Comparison of ENCODE assay signal across 8 cellular contexts in the genomic region with DNA sequence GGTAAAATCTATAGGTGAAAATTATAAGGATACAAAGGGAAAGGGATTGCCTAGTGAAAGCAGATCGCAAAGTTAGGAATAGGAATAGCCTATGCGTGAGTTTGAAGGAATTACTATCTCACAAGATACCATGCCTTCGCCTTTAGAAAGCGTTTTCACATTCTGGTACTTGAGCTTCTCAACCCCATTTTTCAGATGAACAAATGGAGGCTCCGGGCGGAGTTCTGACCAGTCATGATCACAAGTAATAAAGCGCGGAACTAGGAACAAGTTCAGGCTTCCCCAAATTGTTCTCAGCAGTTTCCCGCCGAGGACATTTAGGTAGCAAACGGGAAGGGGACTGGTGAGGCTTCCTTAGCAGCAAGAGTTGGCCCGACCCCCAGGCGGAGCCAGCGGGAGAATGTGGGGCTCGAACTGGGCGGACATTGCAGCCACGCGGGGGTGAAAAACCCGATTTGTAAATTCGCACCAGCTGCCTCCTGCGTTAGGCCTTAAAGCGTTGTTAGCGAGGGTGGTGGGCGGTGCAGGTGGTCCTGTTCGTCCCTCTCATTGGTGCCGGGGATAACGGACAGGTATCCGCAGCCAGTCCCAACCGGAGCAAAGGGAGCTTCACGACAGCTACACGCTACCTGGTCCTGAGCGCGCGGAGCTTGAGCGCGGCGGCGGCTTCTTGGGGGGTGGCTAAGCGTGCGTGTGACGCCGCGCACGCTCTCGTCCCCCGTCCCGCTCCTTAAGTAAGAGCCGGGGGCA. TPM values are rescaled to one million over a fixed set of nuclear protein-coding genes. Genes with fewer than 3 reads are reported as not detected.
DNase-seq lines count a peak whose midpoint lies in the region; ATAC-seq and TF ChIP-seq lines count a peak whose summit lies in the region.

No MANE protein-coding gene starts in this region.

- H3K27ac ChIP-seq in stomach: peak overlapping the region in 4 of 5 donors; percentile 16 to 81 (median 58)

- peaks cover 0 to 27% (median 22%) of the 10 kb centered on the region in 3 donors for H3K27me3 ChIP-seq in stomach

- TF ChIP-seq CTCF in stomach (IDR thresholded peaks at IDR 0.05): no peak

- TF ChIP-seq EP300 in stomach (IDR thresholded peaks at IDR 0.05): no peak

- ATAC-seq in GM19043 (IDR thresholded peaks at IDR 0.05; ENCODE audit: low read depth, unreplicated experiment): peak; percentile 90

- TF ChIP-seq POLR2A in stomach (IDR thresholded peaks at IDR 0.05): no peak

- intact Hi-C loops in stomach (cut with DNase I; ENCODE audit: low total_unique reads): no loop called here

- peak; percentile 26 for DNase-seq in NCI-H128 (lab: John Stamatoyannopoulos, UW; ENCODE audit: unreplicated experiment)
- peak; percentile 59 to 79 (median 66) for DNase-seq in activated naive CD4-positive, alpha-beta T cell (lab: John Stamatoyannopoulos, UW)
- peak; percentile 42 for DNase-seq in globus pallidus (ENCODE audit: low spot score)
- peak; percentile 84 for DNase-seq in occipital lobe (lab: John Stamatoyannopoulos, UW)
- peak; percentile 71 for DNase-seq in stomach
- no peak for DNase-seq in LoVo (ENCODE audit: low spot score)
- no peak for DNase-seq in HuH-7 (ENCODE audit: low spot score)

- H3K9me3 ChIP-seq in stomach: no peaks in the 10 kb centered on the region

- H3K4me3 ChIP-seq in stomach: peak overlapping the region; percentile 36 to 47 (median 46)

- H3K36me3 ChIP-seq in stomach: peaks cover 0 to 21% (median 8%) of the 10 kb centered on the region in 4 donors

- WGBS in stomach, 5 donors: 13 to 19% (median 15%) methylated on average over 33 to 48 of the region's 48 CpGs

- peaks cover 14 to 30% (median 25%) of the 10 kb centered on the region in 4 donors for H3K4me1 ChIP-seq in stomach

RNA-seq across cellular contexts. Expression of gene SEMA6C, which starts 15.4 kb away (rescaled TPM):
- total RNA-seq in occipital lobe (18.6 TPM), stomach (10 to 100 TPM in 2 of 5 donors, 1 to 10 TPM in 3; 4.4 to 12.3 (median 8.1) TPM)
- polyA plus RNA-seq in stomach: 10 to 100 TPM in 2 of 3 donors, 1 to 10 TPM in 1; 7.1 to 13.9 (median 13.0) TPM

RNA-seq across cellular contexts. Expression of gene TNFAIP8L2, which starts 25.4 kb away (rescaled TPM):
- total RNA-seq in occipital lobe (0.78 TPM), stomach (10 to 100 TPM in 2 of 5 donors, 1 to 10 TPM in 1, not detected in 2; 2.0 to 19.4 (median 15.2) TPM)
- 1 to 10 TPM; 3.2 to 9.5 (median 4.1) TPM for polyA plus RNA-seq in stomach

RNA-seq across cellular contexts. Expression of gene LYSMD1, which starts 34.7 kb away (rescaled TPM):
- 16.4 TPM for total RNA-seq in occipital lobe
- total RNA-seq in stomach: 10 to 100 TPM in 1 of 5 donors, 1 to 10 TPM in 4; 1.7 to 10.3 (median 4.5) TPM
- polyA plus RNA-seq in stomach: 1 to 10 TPM; 4.0 to 5.3 (median 4.7) TPM

RNA-seq across cellular contexts. Expression of gene SCNM1, which starts 34.9 kb away (rescaled TPM):
- total RNA-seq in occipital lobe: 35.6 TPM
- total RNA-seq in stomach: 10 to 100 TPM in 3 of 5 donors, 1 to 10 TPM in 2; 4.5 to 57.8 (median 12.0) TPM
- polyA plus RNA-seq in stomach: 10 to 100 TPM; 35.2 to 66.3 (median 64.5) TPM

RNA-seq across cellular contexts. Expression of gene TMOD4, which starts 44.8 kb away (rescaled TPM):
- total RNA-seq in occipital lobe: not detected
- total RNA-seq in stomach: not detected
- 1 to 10 TPM in 1 of 3 donors, not detected in 2; 1.2 TPM for polyA plus RNA-seq in stomach

Comparison
In these comparisons a context has a peak if more than half of its experiments do, and no peak if none do; other contexts are left out.
1. DNase-seq: peak in NCI-H128 (single experiment), activated naive CD4-positive, alpha-beta T cell (4 of 4), globus pallidus (single experiment), occipital lobe (single experiment) and stomach (single experiment); none in LoVo (single experiment) and HuH-7 (single experiment).